9 cellular contexts compared by ENCODE assay signal in the genomic region with DNA sequence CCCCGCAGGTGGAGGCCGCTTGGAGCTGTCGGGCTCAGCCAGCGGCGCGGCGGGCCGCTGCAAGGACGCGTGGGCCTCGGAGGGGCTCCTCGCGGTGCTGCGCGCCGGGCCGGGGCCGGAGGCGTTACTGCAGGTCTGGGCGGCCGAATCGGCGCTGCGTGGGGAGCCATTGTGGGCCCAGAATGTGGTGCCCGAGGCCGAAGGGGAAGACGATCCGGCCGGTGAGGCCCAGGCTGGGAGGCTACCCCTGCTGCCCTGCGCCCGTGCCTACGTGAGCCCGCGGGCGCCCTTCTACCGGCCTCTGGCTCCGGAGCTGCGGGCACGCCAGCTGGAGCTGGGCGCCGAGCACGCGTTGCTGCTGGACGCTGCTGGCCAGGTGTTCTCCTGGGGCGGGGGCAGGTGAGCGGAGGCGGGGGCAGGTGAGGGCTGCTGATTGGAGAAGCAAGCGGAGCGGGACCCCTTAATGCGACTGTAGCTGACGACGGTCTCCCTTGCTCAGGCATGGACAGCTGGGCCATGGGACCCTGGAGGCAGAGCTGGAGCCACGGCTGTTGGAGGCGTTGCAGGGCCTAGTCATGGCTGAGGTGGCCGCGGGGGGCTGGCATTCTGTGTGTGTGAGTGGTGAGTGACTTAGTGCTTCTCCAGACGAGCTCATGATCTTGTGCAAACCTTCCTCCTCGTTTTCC. TPM values are rescaled to one million over a fixed set of nuclear protein-coding genes. Genes with fewer than 3 reads are reported as not detected.
DNase-seq lines count a peak whose midpoint lies in the region; ATAC-seq and TF ChIP-seq lines count a peak whose summit lies in the region.
"Had no signal": no experiment of that assay in that cellular context is flagged by ENCODE, and none has a peak within 500 bp of the region (broad histone marks: within the 10 kb centered on the region; RNA-seq: fewer than 3 reads in every experiment).

No MANE protein-coding gene starts in this region.

- DNase-seq in BE2C = peak; percentile 53
- DNase-seq in NCI-H526 treated with DMSO at 0.1 percent for 48 hours (lab: John Stamatoyannopoulos, UW) = peak; percentile 85
- DNase-seq in GM19238 (ENCODE audit: insufficient read length, low spot score) = no peak
- no peak for DNase-seq in effector memory CD4-positive, alpha-beta T cell

- H3K9me3 ChIP-seq in BE2C = no peaks in the 10 kb centered on the region
- H3K9me3 ChIP-seq in endocrine pancreas (ENCODE audit: control insufficient read depth, low read length) = no peaks in the 10 kb centered on the region
- H3K9me3 ChIP-seq in mucosa of stomach (ENCODE audit: control insufficient read depth, low read length) = no peaks in the 10 kb centered on the region
- H3K9me3 ChIP-seq in effector memory CD4-positive, alpha-beta T cell (ENCODE audit: control insufficient read depth, low read length) = no peaks in the 10 kb centered on the region

- H3K4me1 ChIP-seq in BE2C (peaks cover 10% of the 10 kb centered on the region), endocrine pancreas (ENCODE audit: control insufficient read depth, insufficient read depth, low read length) (no peaks in the 10 kb centered on the region), mucosa of stomach (ENCODE audit: control insufficient read depth, insufficient read depth, low read length) (peaks cover 23% of the 10 kb centered on the region)
- H3K4me1 ChIP-seq in effector memory CD4-positive, alpha-beta T cell (ENCODE audit: control insufficient read depth, insufficient read depth, low read length, poor library complexity, severe bottlenecking) = peaks cover 23% of the 10 kb centered on the region

- no peak for TF ChIP-seq CTCF in BE2C (IDR thresholded peaks at IDR 0.05; ENCODE audit: low read depth, low read length)

- H3K4me3 ChIP-seq in BE2C (ENCODE audit: low read depth, low read length) = peak overlapping the region; percentile 85
- H3K4me3 ChIP-seq in endocrine pancreas (ENCODE audit: control insufficient read depth, insufficient read depth, low read length) = no peak overlapping the region
- peak overlapping the region; percentile 46 for H3K4me3 ChIP-seq in mucosa of stomach (ENCODE audit: low read length)
- H3K4me3 ChIP-seq in effector memory CD4-positive, alpha-beta T cell (ENCODE audit: insufficient read depth, low read depth, low read length, poor library complexity, severe bottlenecking) = no peak overlapping the region

- peak overlapping the region; percentile 61 for H3K9ac ChIP-seq in endocrine pancreas (ENCODE audit: control insufficient read depth, insufficient read depth, low read length)
- H3K9ac ChIP-seq in mucosa of stomach (ENCODE audit: low read length) = peak overlapping the region; percentile 70

- ATAC-seq in GM21515 (IDR thresholded peaks at IDR 0.05; ENCODE audit: unreplicated experiment) (no peak), GM18909 (IDR thresholded peaks at IDR 0.05; ENCODE audit: poor library complexity, unreplicated experiment) (no peak)
- ATAC-seq: HCT116 had no signal

- no peak overlapping the region for H3K27ac ChIP-seq in effector memory CD4-positive, alpha-beta T cell (ENCODE audit: insufficient read depth, low read length, poor library complexity, severe bottlenecking)

- H3K27me3 ChIP-seq in BE2C (no peaks in the 10 kb centered on the region), endocrine pancreas (ENCODE audit: control insufficient read depth, insufficient read depth, low read length) (no peaks in the 10 kb centered on the region), mucosa of stomach (ENCODE audit: control insufficient read depth, insufficient read depth, low read length) (no peaks in the 10 kb centered on the region)
- no peaks in the 10 kb centered on the region for H3K27me3 ChIP-seq in effector memory CD4-positive, alpha-beta T cell (replicated peaks; ENCODE audit: control insufficient read depth, insufficient read depth, low read length, poor library complexity, severe bottlenecking)

- peaks cover 34% of the 10 kb centered on the region for H3K36me3 ChIP-seq in BE2C
- no peaks in the 10 kb centered on the region for H3K36me3 ChIP-seq in endocrine pancreas (ENCODE audit: control insufficient read depth, insufficient read depth, low read length)
- H3K36me3 ChIP-seq in mucosa of stomach (ENCODE audit: control insufficient read depth, insufficient read depth, low read length) = no peaks in the 10 kb centered on the region
- peaks cover 15% of the 10 kb centered on the region for H3K36me3 ChIP-seq in effector memory CD4-positive, alpha-beta T cell (ENCODE audit: control insufficient read depth, insufficient read depth, low read length)

RNA-seq across cellular contexts. Expression of a gene that starts 2.6 kb away (rescaled TPM):
- polyA plus RNA-seq in BE2C (2012; ENCODE audit: insufficient read depth, insufficient read length, low read depth) = 25.5 TPM

RNA-seq across cellular contexts. Expression of a gene that starts 22.2 kb away (rescaled TPM):
- 83.4 TPM for polyA plus RNA-seq in BE2C (2012; ENCODE audit: insufficient read depth, insufficient read length, low read depth)

RNA-seq across cellular contexts. Expression of a gene that starts 24.9 kb away (rescaled TPM):
- 58.6 TPM for polyA plus RNA-seq in BE2C (2012; ENCODE audit: insufficient read depth, insufficient read length, low read depth)

RNA-seq across cellular contexts. Expression of a gene that starts 37.1 kb away (rescaled TPM):
- 71.9 TPM for polyA plus RNA-seq in BE2C (2012; ENCODE audit: insufficient read depth, insufficient read length, low read depth)

RNA-seq across cellular contexts. Expression of a gene that starts 54.1 kb away (rescaled TPM):
- 111 TPM for polyA plus RNA-seq in BE2C (2012; ENCODE audit: insufficient read depth, insufficient read length, low read depth)

Comparison
In these comparisons a context has a peak if more than half of its experiments do, and no peak if none do; other contexts are left out.
1. DNase-seq: peak in BE2C (single experiment) and NCI-H526 treated with DMSO at 0.1 percent for 48 hours (single experiment); none in GM19238 (single experiment) and effector memory CD4-positive, alpha-beta T cell (0 of 3).
2. H3K4me3 ChIP-seq: peak in BE2C (single experiment) and mucosa of stomach (single experiment); none in endocrine pancreas (single experiment) and effector memory CD4-positive, alpha-beta T cell (single experiment).